ENCODE assay signal across 17 cellular contexts in genomic region chr6:102679844-102680243, GRCh38.
A peak's percentile ranks its signal among the peaks of the same experiment; 100 is the strongest.
DNase-seq lines count a peak whose midpoint lies in the region; ATAC-seq, FAIRE-seq and TF ChIP-seq lines count a peak whose summit lies in the region.
"Had no signal": no experiment of that assay in that cellular context is flagged by ENCODE, and none has a peak within 500 bp of the region (broad histone marks: within the 10 kb centered on the region; RNA-seq: fewer than 3 reads in every experiment).

No MANE protein-coding gene starts in this region.

- no peak overlapping the region for H3K27ac ChIP-seq in HepG2 (ENCODE audit: extremely low read length, insufficient read depth, low read length)

- no peaks in the 10 kb centered on the region for H4K20me1 ChIP-seq in HepG2 (ENCODE audit: insufficient read depth, low read length)

- peak; percentile 40; the same call in 2 of the 3 replicates for ATAC-seq in HepG2
- ATAC-seq: GM12878 had no signal

- POLR2A ChIA-PET in HepG2 (lab: Yijun Ruan, JAX): no interaction called here

- DNase-seq in HuH-7.5 (ENCODE audit: low spot score) (peak; percentile 15), adipocyte (ENCODE audit: low read depth) (peak; percentile 8), HepG2 (ENCODE audit: low spot score) (peak; percentile 39), NCI-H2107 treated with DMSO at 0.1 percent for 48 hours (lab: John Stamatoyannopoulos, UW; ENCODE audit: unreplicated experiment) (no peak), globus pallidus (ENCODE audit: low spot score) (no peak), NCI-H2107 (lab: John Stamatoyannopoulos, UW) (no peak), RCC 7860 (ENCODE audit: low spot score) (no peak)
- DNase-seq: C1 segment of cervical spinal cord; CD4-positive, alpha-beta T cell; DMS79; GOT3; H9; IMR-90 had no signal

- H3K4me1 ChIP-seq in adipocyte (ENCODE audit: control insufficient read depth, insufficient read depth, low read length): no peaks in the 10 kb centered on the region
- no peaks in the 10 kb centered on the region for H3K4me1 ChIP-seq in HepG2 (ENCODE audit: insufficient read depth, low read length)

- H3K4me2 ChIP-seq in HepG2 (ENCODE audit: low read depth, low read length): no peak overlapping the region

- no TSS peak for BruUV-seq in HepG2 (replicated peaks; lab: Mats Ljungman, UMichigan)

- no peak for FAIRE-seq in HepG2 (lab: Jason Lieb, UNC)
- no peak for FAIRE-seq in RCC 7860 (lab: Jason Lieb, UNC)
- FAIRE-seq: A204.1, GM12878, GM18507, HTR-8/SVneo had no signal

- no peaks in the 10 kb centered on the region for H3K79me2 ChIP-seq in HepG2 (ENCODE audit: insufficient read depth, low read length)

- H3K27me3 ChIP-seq in adipocyte (replicated peaks; ENCODE audit: control insufficient read depth, insufficient read depth, low read length): no peaks in the 10 kb centered on the region
- no peaks in the 10 kb centered on the region for H3K27me3 ChIP-seq in HepG2 (ENCODE audit: control insufficient read depth in 1 of 2, insufficient read depth in 2 of 2, low read length in 2 of 2)

- 15% methylated on average over 2 of the region's 2 CpGs for WGBS in HepG2 (ENCODE audit: low lambda C conversion rate)

- TF ChIP-seq POLR2A in HepG2 (IDR thresholded peaks at IDR 0.05; ENCODE audit: insufficient read depth in 1 of 2, low read depth in 2 of 2, low read length in 2 of 2): no peak

- no peak overlapping the region for H2AFZ ChIP-seq in HepG2 (ENCODE audit: low read length)

- in situ Hi-C loops in HepG2 (cut with HindIII; ENCODE audit: extremely low pct_ligation_motif_present, low pct_unique_long_range_greater_than_20kb): no loop called here

- TF ChIP-seq RAD21 in HepG2 (CRISPR knock-in tag; IDR thresholded peaks at IDR 0.05): no peak

- H3K9ac ChIP-seq in adipocyte (ENCODE audit: low read length): no peak overlapping the region
- no peak overlapping the region for H3K9ac ChIP-seq in HepG2 (ENCODE audit: insufficient read depth, low read depth, low read length)

- H3K4me3 ChIP-seq in adipocyte (ENCODE audit: low read length): no peak overlapping the region
- H3K4me3 ChIP-seq in HepG2 (replicated peaks in 1 of 3; ENCODE audit: insufficient read depth in 1 of 3, low read depth in 2 of 3, low read length in 3 of 3): no peak overlapping the region
- H3K4me3 ChIP-seq: GM12878 had no signal

- intact Hi-C loops in HepG2 (cut with micrococcal nuclease; ENCODE audit: unreplicated experiment): no loop called here

- no peaks in the 10 kb centered on the region for H3K9me3 ChIP-seq in adipocyte (ENCODE audit: control insufficient read depth, low read length)
- no peaks in the 10 kb centered on the region for H3K9me3 ChIP-seq in HepG2 (ENCODE audit: low read length)

- no peak for TF ChIP-seq CTCF in HepG2 (CRISPR knock-in tag; IDR thresholded peaks at IDR 0.05)

- CTCF ChIA-PET in HepG2 (lab: Yijun Ruan, JAX; ENCODE audit: low intra/inter-chr PET ratio, low total read pairs): no interaction called here

- TF ChIP-seq EP300 in HepG2 (IDR thresholded peaks at IDR 0.05; ENCODE audit: low read depth in 2 of 2, low read length in 2 of 2) (no peak), HepG2 (CRISPR knock-in tag; IDR thresholded peaks at IDR 0.05; ENCODE audit: borderline replicate concordance) (no peak)

- no peaks in the 10 kb centered on the region for H3K36me3 ChIP-seq in adipocyte (ENCODE audit: control insufficient read depth, insufficient read depth, low read length, severe bottlenecking)
- no peaks in the 10 kb centered on the region for H3K36me3 ChIP-seq in HepG2 (replicated peaks in 1 of 2; ENCODE audit: control insufficient read depth in 1 of 2, insufficient read depth in 2 of 2, low read length in 2 of 2)

TF ChIP-seq in HepG2, 621 proteins besides CTCF, POLR2A, EP300 and RAD21:
- no peak for TF ChIP-seq SMARCE1 (IDR thresholded peaks at IDR 0.05; ENCODE audit: borderline replicate concordance)
- TF ChIP-seq CEBPB (IDR thresholded peaks at IDR 0.05; ENCODE audit: borderline replicate concordance, low read depth, low read length): peak; percentile 47; the same call in 1 of the 2 replicates

Comparison
In these comparisons a context has a peak if more than half of its experiments do, and no peak if none do; other contexts are left out.
1. DNase-seq: peak in HuH-7.5 (single experiment), adipocyte (single experiment) and HepG2 (single experiment); none in NCI-H2107 treated with DMSO at 0.1 percent for 48 hours (single experiment), globus pallidus (single experiment), NCI-H2107 (single experiment) and RCC 7860 (single experiment).